9 cellular contexts compared by ENCODE assay signal in the genomic region with DNA sequence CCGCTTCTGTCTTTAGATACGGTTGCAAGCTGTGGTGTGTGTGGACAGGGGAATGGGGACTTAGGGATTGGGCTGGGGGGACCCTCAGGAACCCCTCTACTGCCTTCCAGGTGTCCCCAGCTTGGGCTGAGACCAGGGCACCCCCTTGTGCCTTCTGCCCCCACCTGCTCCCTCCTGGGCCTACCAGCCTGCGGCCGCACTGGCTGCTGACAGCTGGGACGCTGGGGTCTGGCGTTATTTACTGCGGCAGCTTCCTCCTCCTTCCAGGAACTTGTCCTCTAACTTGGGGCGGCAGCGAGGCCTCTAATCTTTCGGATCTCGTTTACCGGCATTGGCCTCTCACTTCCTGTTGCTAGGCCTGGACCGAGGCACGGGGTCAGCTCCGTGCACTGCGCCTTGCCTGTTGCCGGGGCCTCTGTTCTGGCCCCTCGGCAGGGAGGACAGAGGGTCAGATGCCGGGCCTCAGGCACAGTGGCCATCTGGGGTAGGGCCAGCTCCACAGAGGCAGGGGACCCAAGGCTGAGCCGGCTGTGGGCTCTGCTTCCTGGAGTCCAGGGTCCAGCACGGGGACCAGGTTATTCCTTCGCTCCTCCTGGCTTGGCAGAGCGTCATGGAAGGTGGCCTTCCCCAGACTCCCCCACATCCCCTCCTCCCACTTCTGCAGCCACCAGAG. TPM values are rescaled to one million over a fixed set of nuclear protein-coding genes. Genes with fewer than 3 reads are reported as not detected.
DNase-seq lines count a peak whose midpoint lies in the region; ATAC-seq and TF ChIP-seq lines count a peak whose summit lies in the region.
"Had no signal": no experiment of that assay in that cellular context is flagged by ENCODE, and none has a peak within 500 bp of the region (broad histone marks: within the 10 kb centered on the region; RNA-seq: fewer than 3 reads in every experiment).

No MANE protein-coding gene starts in this region.

- no peak overlapping the region for H3K27ac Mint-ChIP-seq in GM23338
- peak overlapping the region; percentile 81 for H3K27ac Mint-ChIP-seq in T-helper 1 cell treated with Interleukin-12 subunit alpha and Interleukin-12 subunit beta and Interleukin-4 antibody, amounts not matched to agents 30 μg/mL and 1 μg/mL, for 36 hours

- H3F3A ChIP-seq in GM23338 (replicated peaks; ENCODE audit: low read depth) = 0 out of 2 replicates have a peak, but pooled peaks cover 3% of the 10 kb centered on the region

- peak overlapping the region; percentile 69; the same call in 1 of the 2 replicates for H2AFZ ChIP-seq in GM23338

- no peaks in the 10 kb centered on the region for H3K36me3 Mint-ChIP-seq in GM23338 (ENCODE audit: low read depth)
- H3K36me3 Mint-ChIP-seq in T-helper 1 cell treated with Interleukin-12 subunit alpha and Interleukin-12 subunit beta and Interleukin-4 antibody, amounts not matched to agents 30 μg/mL and 1 μg/mL, for 36 hours (ENCODE audit: low read depth) = peaks cover 5% of the 10 kb centered on the region

- H3K4me2 ChIP-seq in GM23338 = no peak overlapping the region

- no peak for DNase-seq in GM23338 (ENCODE audit: low spot score)
- peak; percentile 80 for DNase-seq in Right ventricle myocardium inferior (ENCODE audit: missing footprints)
- DNase-seq in posterior vena cava (ENCODE audit: low spot score) = peak; percentile 89
- no peak for DNase-seq in putamen (ENCODE audit: low spot score)
- no peak for DNase-seq in NCI-H2171 treated with DMSO at 0.1 percent for 48 hours (lab: John Stamatoyannopoulos, UW)
- no peak for DNase-seq in NCI-H345 (lab: John Stamatoyannopoulos, UW)
- DNase-seq: Kasumi-1 had no signal

- no peaks in the 10 kb centered on the region for H3K9me3 Mint-ChIP-seq in GM23338
- H3K9me3 Mint-ChIP-seq in T-helper 1 cell treated with Interleukin-12 subunit alpha and Interleukin-12 subunit beta and Interleukin-4 antibody, amounts not matched to agents 30 μg/mL and 1 μg/mL, for 36 hours = no peaks in the 10 kb centered on the region

- no peak overlapping the region for H3K4me3 Mint-ChIP-seq in GM23338
- peak overlapping the region; percentile 31 for H3K4me3 Mint-ChIP-seq in T-helper 1 cell treated with Interleukin-12 subunit alpha and Interleukin-12 subunit beta and Interleukin-4 antibody, amounts not matched to agents 30 μg/mL and 1 μg/mL, for 36 hours

- no peaks in the 10 kb centered on the region for H4K20me1 ChIP-seq in GM23338 (replicated peaks; ENCODE audit: insufficient read depth)

- no peaks in the 10 kb centered on the region for H3K79me2 ChIP-seq in GM23338 (replicated peaks; ENCODE audit: insufficient read depth)

- peaks cover 27% of the 10 kb centered on the region for H3K4me1 ChIP-seq in GM23338 (ENCODE audit: insufficient read depth)

- H3K36me3 ChIP-seq in GM23338 (ENCODE audit: insufficient read depth) = no peaks in the 10 kb centered on the region

- H3K9me2 ChIP-seq in GM23338 (ENCODE audit: insufficient read depth) = no peaks in the 10 kb centered on the region

- intact Hi-C loops in Right ventricle myocardium inferior (cut with DNase I) (no loop called here), posterior vena cava (cut with DNase I) (loop anchor here in 1 of 2 donors (5.0 kb wide), 1 partner anchor 966 kb away; no protein-coding TSS in a partner anchor)

- H3K4me3 ChIP-seq in GM23338 = no peak overlapping the region

- H3K4me1 Mint-ChIP-seq in GM23338 = peaks cover 38% of the 10 kb centered on the region
- H3K4me1 Mint-ChIP-seq in T-helper 1 cell treated with Interleukin-12 subunit alpha and Interleukin-12 subunit beta and Interleukin-4 antibody, amounts not matched to agents 30 μg/mL and 1 μg/mL, for 36 hours (ENCODE audit: low read depth) = peaks cover 38% of the 10 kb centered on the region

- H3K27ac ChIP-seq in GM23338 (ENCODE audit: low read depth) = no peak overlapping the region

- no peak for TF ChIP-seq CTCF in GM23338 (conservative IDR thresholded peaks at IDR 0.05; ENCODE audit: low read depth in 2 of 2)

- peaks cover 13% of the 10 kb centered on the region for H3K27me3 Mint-ChIP-seq in GM23338 (ENCODE audit: insufficient read depth, low read depth, poor library complexity)
- no peaks in the 10 kb centered on the region for H3K27me3 Mint-ChIP-seq in T-helper 1 cell treated with Interleukin-12 subunit alpha and Interleukin-12 subunit beta and Interleukin-4 antibody, amounts not matched to agents 30 μg/mL and 1 μg/mL, for 36 hours (ENCODE audit: low read depth)

- no peaks in the 10 kb centered on the region for H3K27me3 ChIP-seq in GM23338 (ENCODE audit: insufficient read depth)

- ATAC-seq in GM23338 (no peak), Right ventricle myocardium inferior (peak; percentile 41), GM18868 (IDR thresholded peaks at IDR 0.05; ENCODE audit: unreplicated experiment) (no peak)

TF ChIP-seq in GM23338, 12 proteins besides CTCF, POLR2A, EP300 and RAD21 (continues in another document):
- TF ChIP-seq CREB1 (CRISPR knock-in tag; IDR thresholded peaks at IDR 0.05; ENCODE audit: low read depth) (no peak), JUNB (IDR thresholded peaks at IDR 0.05; ENCODE audit: unreplicated experiment) (no peak), EZH2 (IDR thresholded peaks at IDR 0.05; ENCODE audit: low read depth, unreplicated experiment) (no peak), ZNF331 (CRISPR knock-in tag; IDR thresholded peaks at IDR 0.05; ENCODE audit: low read depth) (no peak), POLR2AphosphoS5 (IDR thresholded peaks at IDR 0.05; ENCODE audit: low read depth) (no peak), ZNF114 (CRISPR knock-in tag; IDR thresholded peaks at IDR 0.05) (no peak)
- TF ChIP-seq, protein P1, sequence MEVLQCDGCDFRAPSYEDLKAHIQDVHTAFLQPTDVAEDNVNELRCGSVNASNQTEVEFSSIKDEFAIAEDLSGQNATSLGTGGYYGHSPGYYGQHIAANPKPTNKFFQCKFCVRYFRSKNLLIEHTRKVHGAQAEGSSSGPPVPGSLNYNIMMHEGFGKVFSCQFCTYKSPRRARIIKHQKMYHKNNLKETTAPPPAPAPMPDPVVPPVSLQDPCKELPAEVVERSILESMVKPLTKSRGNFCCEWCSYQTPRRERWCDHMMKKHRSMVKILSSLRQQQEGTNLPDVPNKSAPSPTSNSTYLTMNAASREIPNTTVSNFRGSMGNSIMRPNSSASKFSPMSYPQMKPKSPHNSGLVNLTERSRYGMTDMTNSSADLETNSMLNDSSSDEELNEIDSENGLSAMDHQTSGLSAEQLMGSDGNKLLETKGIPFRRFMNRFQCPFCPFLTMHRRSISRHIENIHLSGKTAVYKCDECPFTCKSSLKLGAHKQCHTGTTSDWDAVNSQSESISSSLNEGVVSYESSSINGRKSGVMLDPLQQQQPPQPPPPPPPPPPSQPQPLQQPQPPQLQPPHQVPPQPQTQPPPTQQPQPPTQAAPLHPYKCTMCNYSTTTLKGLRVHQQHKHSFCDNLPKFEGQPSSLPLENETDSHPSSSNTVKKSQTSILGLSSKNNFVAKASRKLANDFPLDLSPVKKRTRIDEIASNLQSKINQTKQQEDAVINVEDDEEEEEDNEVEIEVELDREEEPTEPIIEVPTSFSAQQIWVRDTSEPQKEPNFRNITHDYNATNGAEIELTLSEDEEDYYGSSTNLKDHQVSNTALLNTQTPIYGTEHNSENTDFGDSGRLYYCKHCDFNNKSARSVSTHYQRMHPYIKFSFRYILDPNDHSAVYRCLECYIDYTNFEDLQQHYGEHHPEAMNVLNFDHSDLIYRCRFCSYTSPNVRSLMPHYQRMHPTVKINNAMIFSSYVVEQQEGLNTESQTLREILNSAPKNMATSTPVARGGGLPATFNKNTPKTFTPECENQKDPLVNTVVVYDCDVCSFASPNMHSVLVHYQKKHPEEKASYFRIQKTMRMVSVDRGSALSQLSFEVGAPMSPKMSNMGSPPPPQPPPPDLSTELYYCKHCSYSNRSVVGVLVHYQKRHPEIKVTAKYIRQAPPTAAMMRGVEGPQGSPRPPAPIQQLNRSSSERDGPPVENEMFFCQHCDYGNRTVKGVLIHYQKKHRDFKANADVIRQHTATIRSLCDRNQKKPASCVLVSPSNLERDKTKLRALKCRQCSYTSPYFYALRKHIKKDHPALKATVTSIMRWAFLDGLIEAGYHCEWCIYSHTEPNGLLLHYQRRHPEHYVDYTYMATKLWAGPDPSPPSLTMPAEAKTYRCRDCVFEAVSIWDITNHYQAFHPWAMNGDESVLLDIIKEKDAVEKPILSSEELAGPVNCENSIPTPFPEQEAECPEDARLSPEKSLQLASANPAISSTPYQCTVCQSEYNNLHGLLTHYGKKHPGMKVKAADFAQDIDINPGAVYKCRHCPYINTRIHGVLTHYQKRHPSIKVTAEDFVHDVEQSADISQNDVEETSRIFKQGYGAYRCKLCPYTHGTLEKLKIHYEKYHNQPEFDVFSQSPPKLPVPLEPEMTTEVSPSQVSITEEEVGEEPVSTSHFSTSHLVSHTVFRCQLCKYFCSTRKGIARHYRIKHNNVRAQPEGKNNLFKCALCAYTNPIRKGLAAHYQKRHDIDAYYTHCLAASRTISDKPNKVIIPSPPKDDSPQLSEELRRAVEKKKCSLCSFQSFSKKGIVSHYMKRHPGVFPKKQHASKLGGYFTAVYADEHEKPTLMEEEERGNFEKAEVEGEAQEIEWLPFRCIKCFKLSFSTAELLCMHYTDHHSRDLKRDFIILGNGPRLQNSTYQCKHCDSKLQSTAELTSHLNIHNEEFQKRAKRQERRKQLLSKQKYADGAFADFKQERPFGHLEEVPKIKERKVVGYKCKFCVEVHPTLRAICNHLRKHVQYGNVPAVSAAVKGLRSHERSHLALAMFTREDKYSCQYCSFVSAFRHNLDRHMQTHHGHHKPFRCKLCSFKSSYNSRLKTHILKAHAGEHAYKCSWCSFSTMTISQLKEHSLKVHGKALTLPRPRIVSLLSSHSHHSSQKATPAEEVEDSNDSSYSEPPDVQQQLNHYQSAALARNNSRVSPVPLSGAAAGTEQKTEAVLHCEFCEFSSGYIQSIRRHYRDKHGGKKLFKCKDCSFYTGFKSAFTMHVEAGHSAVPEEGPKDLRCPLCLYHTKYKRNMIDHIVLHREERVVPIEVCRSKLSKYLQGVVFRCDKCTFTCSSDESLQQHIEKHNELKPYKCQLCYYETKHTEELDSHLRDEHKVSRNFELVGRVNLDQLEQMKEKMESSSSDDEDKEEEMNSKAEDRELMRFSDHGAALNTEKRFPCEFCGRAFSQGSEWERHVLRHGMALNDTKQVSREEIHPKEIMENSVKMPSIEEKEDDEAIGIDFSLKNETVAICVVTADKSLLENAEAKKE (CRISPR knock-in tag; IDR thresholded peaks at IDR 0.05) = no peak

RNA-seq across cellular contexts. Expression of gene TMEM235, which starts 31.8 kb away (rescaled TPM):
- total RNA-seq in GM23338 (2014; rRNA removed; shearing (Covaris generic)) = not detected in 2 replicates
- polyA plus RNA-seq in GM23338 (2016; fragmentation: Nextera tagmentation; extraction: Ambion mirVana) = not detected in 2 replicates
- total RNA-seq in Right ventricle myocardium inferior (not detected), posterior vena cava (not detected)

RNA-seq across cellular contexts. Expression of gene BIRC5, which starts 49.1 kb away (rescaled TPM):
- 89.7 and 114 TPM in 2 replicates for total RNA-seq in GM23338 (2014; rRNA removed; shearing (Covaris generic))
- polyA plus RNA-seq in GM23338 (2016; fragmentation: Nextera tagmentation; extraction: Ambion mirVana) = 111 and 132 TPM in 2 replicates
- 1.2 TPM for total RNA-seq in Right ventricle myocardium inferior
- 1 to 10 TPM in 1 of 2 donors, under 1 TPM in 1; 0.19 to 1.7 TPM for total RNA-seq in posterior vena cava

Comparison
In these comparisons a context has a peak if more than half of its experiments do, and no peak if none do; other contexts are left out.
1. DNase-seq: peak in Right ventricle myocardium inferior (single experiment) and posterior vena cava (single experiment); none in GM23338 (single experiment), putamen (single experiment), NCI-H2171 treated with DMSO at 0.1 percent for 48 hours (single experiment) and NCI-H345 (single experiment).
2. RNA of gene BIRC5, which starts 49.1 kb away (total RNA-seq): 89.7 to 114 TPM in GM23338; 0.19 to 1.7 TPM in posterior vena cava and 1.2 TPM in Right ventricle myocardium inferior (single experiment); every median in the first group is over 10 times any median in the second.